36 cellular contexts compared by ENCODE assay signal in the genomic region with DNA sequence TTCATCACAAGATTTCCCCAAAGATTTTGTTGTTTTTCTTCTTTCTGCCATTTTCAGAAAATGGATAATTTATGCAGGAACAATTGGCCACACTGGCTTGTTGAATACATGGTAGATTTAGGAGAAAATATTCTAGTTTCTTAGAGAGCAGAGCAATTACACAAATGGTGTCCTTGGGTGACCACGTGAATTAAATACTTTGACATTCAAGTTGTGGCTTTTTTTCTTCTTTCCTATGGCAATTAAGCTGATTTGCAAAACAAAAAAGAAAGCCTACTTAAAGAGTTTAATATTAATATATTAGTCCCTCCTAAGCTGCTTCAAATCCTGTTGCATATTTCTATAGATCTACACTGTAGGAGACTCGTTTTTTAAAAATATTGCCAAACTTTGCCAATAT.
A peak's percentile ranks its signal among the peaks of the same experiment; 100 is the strongest.
DNase-seq lines count a peak whose midpoint lies in the region; ATAC-seq, FAIRE-seq and TF ChIP-seq lines count a peak whose summit lies in the region.
"Had no signal": no experiment of that assay in that cellular context is flagged by ENCODE, and none has a peak within 500 bp of the region (broad histone marks: within the 10 kb centered on the region; RNA-seq: fewer than 3 reads in every experiment).

No MANE protein-coding gene starts in this region.

- H3K4me1 ChIP-seq in A549 = no peaks in the 10 kb centered on the region
- H3K4me1 ChIP-seq in GM23338 (ENCODE audit: insufficient read depth) = peaks cover 22% of the 10 kb centered on the region
- H3K4me1 ChIP-seq in HUES6 (ENCODE audit: control insufficient read depth, insufficient read depth, low read length) = peaks cover 31% of the 10 kb centered on the region
- no peaks in the 10 kb centered on the region for H3K4me1 ChIP-seq in astrocyte (ENCODE audit: insufficient read depth, low read length)
- H3K4me1 ChIP-seq in ascending aorta = no peaks in the 10 kb centered on the region
- H3K4me1 ChIP-seq: BE2C; BLaER1; BLaER1 treated with 17β-estradiol and CSF1 and Interleukin-3, amounts not matched to agents 10 nM and 100 nM; Caco-2 had no signal

- H2AFZ ChIP-seq in GM23338 (no peak overlapping the region), astrocyte (ENCODE audit: low read depth, low read length) (no peak overlapping the region)

- H3K4me3 Mint-ChIP-seq in GM23338 (no peak overlapping the region), astrocyte (ENCODE audit: unreplicated experiment) (no peak overlapping the region)
- H3K4me3 Mint-ChIP-seq in stimulated activated memory B cell treated with anti-CD40 and anti-IgM and Interleukin-4, amounts not matched to agents 10 μg/mL and 1 μg/mL and 100 μg/mL, for 72 hours = no peak overlapping the region
- H3K4me3 Mint-ChIP-seq: B cell; CD14-positive monocyte; CD4-positive, alpha-beta memory T cell; CD4-positive, alpha-beta T cell; CD4-positive, CD25-positive, alpha-beta regulatory T cell; CD8-positive, alpha-beta memory T cell; CD8-positive, alpha-beta T cell had no signal

- intact Hi-C loops in ascending aorta (cut with DNase I) = no loop called here

- ATAC-seq in A549 (no peak), GM23338 (no peak), GM18505 (IDR thresholded peaks at IDR 0.05; ENCODE audit: unreplicated experiment) (no peak)
- ATAC-seq in stimulated activated memory B cell treated with anti-CD40 and anti-IgM and Interleukin-4, amounts not matched to agents 10 μg/mL and 1 μg/mL and 100 μg/mL, for 72 hours = no peak
- ATAC-seq: CD8-positive, alpha-beta T cell had no signal

- DNase-seq in A549 (ENCODE audit: low read depth in 1 of 2, low spot score in 1 of 2) = no peak
- no peak for DNase-seq in GM23338 (ENCODE audit: low spot score)
- no peak for DNase-seq in astrocyte (ENCODE audit: low read depth)
- DNase-seq in ascending aorta (ENCODE audit: low spot score in 2 of 2) = no peak
- no peak for DNase-seq in activated naive CD4-positive, alpha-beta T cell treated with Interleukin-2 at 50 U/mL for 16 hours
- DNase-seq: 8988T; ACHN; AML-193; BE2C; C1 segment of cervical spinal cord; Caco-2; Calu3; CD4-positive, alpha-beta memory T cell; CD4-positive, alpha-beta T cell; CD4-positive, CD25-positive, alpha-beta regulatory T cell; CD8-positive, alpha-beta memory T cell; CD8-positive, alpha-beta T cell; COR-L47; DMS 273 treated with DMSO at 0.1 percent for 48 hours; DMS153; DMS53; DMS79; DMS79 treated with DMSO at 0.1 percent for 48 hours; DND-41; EL had no signal

- TF ChIP-seq CTCF in A549 (IDR thresholded peaks at IDR 0.05) = no peak
- no peak for TF ChIP-seq CTCF in GM23338 (conservative IDR thresholded peaks at IDR 0.05; ENCODE audit: low read depth in 2 of 2)
- no peak for TF ChIP-seq CTCF in astrocyte (IDR thresholded peaks at IDR 0.05; ENCODE audit: insufficient read depth, low read depth, low read length)
- TF ChIP-seq CTCF in ascending aorta (IDR thresholded peaks at IDR 0.05) = no peak

- H3K79me2 ChIP-seq in GM23338 (replicated peaks; ENCODE audit: insufficient read depth) (no peaks in the 10 kb centered on the region), astrocyte (ENCODE audit: insufficient read depth, low read length) (no peaks in the 10 kb centered on the region)

- H3K4me3 ChIP-seq in A549 (no peak overlapping the region), GM23338 (no peak overlapping the region), HUES6 (ENCODE audit: low read depth, low read length) (0 out of 2 replicates have a peak overlapping the region, but pooled peaks have one; percentile 21), astrocyte (ENCODE audit: insufficient read depth, low read depth, low read length) (no peak overlapping the region), ascending aorta (no peak overlapping the region)
- H3K4me3 ChIP-seq: BLaER1; BLaER1 treated with 17β-estradiol and CSF1 and Interleukin-3, amounts not matched to agents 10 nM and 100 nM had no signal

- 4% methylated on average over 2 of the region's 2 CpGs for WGBS in A549 (ENCODE audit: missing lambda C conversion rate)

- H3K9me3 ChIP-seq in A549 = no peaks in the 10 kb centered on the region
- H3K9me3 ChIP-seq in HUES6 (ENCODE audit: control insufficient read depth, insufficient read depth, low read depth, low read length) = no peaks in the 10 kb centered on the region
- H3K9me3 ChIP-seq in astrocyte (ENCODE audit: insufficient read depth, low read depth, low read length) = no peaks in the 10 kb centered on the region
- H3K9me3 ChIP-seq in ascending aorta = no peaks in the 10 kb centered on the region
- H3K9me3 ChIP-seq: BE2C; BLaER1; BLaER1 treated with 17β-estradiol and CSF1 and Interleukin-3, amounts not matched to agents 10 nM and 100 nM; Caco-2 had no signal

- no peaks in the 10 kb centered on the region for H3K9me2 ChIP-seq in GM23338 (ENCODE audit: insufficient read depth)

- H3K27ac ChIP-seq in A549 (no peak overlapping the region), GM23338 (ENCODE audit: low read depth) (no peak overlapping the region), HUES6 (ENCODE audit: low read depth, low read length) (no peak overlapping the region), astrocyte (ENCODE audit: low read depth, low read length) (no peak overlapping the region), ascending aorta (no peak overlapping the region)
- H3K27ac ChIP-seq: 22Rv1; BLaER1; BLaER1 treated with 17β-estradiol and CSF1 and Interleukin-3, amounts not matched to agents 10 nM and 100 nM; C4-2B had no signal

- TF ChIP-seq POLR2A in A549 (IDR thresholded peaks at IDR 0.05; ENCODE audit: low read length) (no peak), GM18505 (IDR thresholded peaks at IDR 0.05; ENCODE audit: borderline replicate concordance, extremely low read depth, insufficient read depth, insufficient read length) (no peak)

- H3K27me3 ChIP-seq in GM23338 (ENCODE audit: insufficient read depth) (peaks cover 31% of the 10 kb centered on the region), HUES6 (ENCODE audit: control insufficient read depth, insufficient read depth, low read length) (peaks cover 20% of the 10 kb centered on the region; the same call in 1 of the 2 replicates), astrocyte (ENCODE audit: insufficient read depth, low read length) (no peaks in the 10 kb centered on the region), ascending aorta (no peaks in the 10 kb centered on the region)

- H3K27me3 Mint-ChIP-seq in GM23338 (ENCODE audit: insufficient read depth, low read depth, poor library complexity) = peaks cover 16% of the 10 kb centered on the region
- H3K27me3 Mint-ChIP-seq in astrocyte (ENCODE audit: low read depth, unreplicated experiment) = peaks cover 3% of the 10 kb centered on the region
- H3K27me3 Mint-ChIP-seq in stimulated activated memory B cell treated with anti-CD40 and anti-IgM and Interleukin-4, amounts not matched to agents 10 μg/mL and 1 μg/mL and 100 μg/mL, for 72 hours = no peaks in the 10 kb centered on the region
- H3K27me3 Mint-ChIP-seq: B cell; CD4-positive, alpha-beta memory T cell; CD4-positive, alpha-beta T cell; CD4-positive, CD25-positive, alpha-beta regulatory T cell; CD8-positive, alpha-beta memory T cell had no signal

- no peaks in the 10 kb centered on the region for H3K36me3 ChIP-seq in GM23338 (ENCODE audit: insufficient read depth)
- H3K36me3 ChIP-seq in HUES6 (ENCODE audit: control insufficient read depth, insufficient read depth, low read length) = no peaks in the 10 kb centered on the region
- H3K36me3 ChIP-seq in astrocyte (ENCODE audit: insufficient read depth, low read length) = no peaks in the 10 kb centered on the region
- H3K36me3 ChIP-seq in ascending aorta = no peaks in the 10 kb centered on the region
- H3K36me3 ChIP-seq: BE2C; BLaER1; BLaER1 treated with 17β-estradiol and CSF1 and Interleukin-3, amounts not matched to agents 10 nM and 100 nM had no signal

- POLR2A ChIA-PET in A549 (lab: Yijun Ruan, JAX) = no interaction called here

- no peaks in the 10 kb centered on the region; the same call in 2 of the 3 replicates for H3K9me3 Mint-ChIP-seq in GM23338
- H3K9me3 Mint-ChIP-seq in astrocyte (ENCODE audit: unreplicated experiment) = no peaks in the 10 kb centered on the region
- no peaks in the 10 kb centered on the region for H3K9me3 Mint-ChIP-seq in stimulated activated memory B cell treated with anti-CD40 and anti-IgM and Interleukin-4, amounts not matched to agents 10 μg/mL and 1 μg/mL and 100 μg/mL, for 72 hours
- H3K9me3 Mint-ChIP-seq: CD4-positive, alpha-beta T cell; CD8-positive, alpha-beta memory T cell; CD8-positive, alpha-beta T cell had no signal

- peaks cover 35% of the 10 kb centered on the region for H3K4me1 Mint-ChIP-seq in GM23338
- no peaks in the 10 kb centered on the region for H3K4me1 Mint-ChIP-seq in astrocyte (ENCODE audit: low read depth, unreplicated experiment)
- H3K4me1 Mint-ChIP-seq in stimulated activated memory B cell treated with anti-CD40 and anti-IgM and Interleukin-4, amounts not matched to agents 10 μg/mL and 1 μg/mL and 100 μg/mL, for 72 hours = no peaks in the 10 kb centered on the region
- H3K4me1 Mint-ChIP-seq: B cell; CD14-positive monocyte; CD4-positive, alpha-beta memory T cell; CD8-positive, alpha-beta memory T cell had no signal

- no peak overlapping the region for H3K9ac ChIP-seq in HUES6 (ENCODE audit: low read length)
- H3K9ac ChIP-seq in astrocyte (ENCODE audit: low read length) = no peak overlapping the region
- H3K9ac ChIP-seq: BLaER1; BLaER1 treated with 17β-estradiol and CSF1 and Interleukin-3, amounts not matched to agents 10 nM and 100 nM had no signal

- no peak for TF ChIP-seq EP300 in A549 (IDR thresholded peaks at IDR 0.05)

- H4K20me1 ChIP-seq in GM23338 (replicated peaks; ENCODE audit: insufficient read depth) (0 out of 2 replicates have a peak, but pooled peaks cover 2% of the 10 kb centered on the region), astrocyte (ENCODE audit: insufficient read depth, low read length) (no peaks in the 10 kb centered on the region)
- H4K20me1 ChIP-seq: BLaER1; BLaER1 treated with 17β-estradiol and CSF1 and Interleukin-3, amounts not matched to agents 10 nM and 100 nM had no signal

- H3K4me2 ChIP-seq in A549 (no peak overlapping the region), GM23338 (peak overlapping the region; percentile 25), astrocyte (ENCODE audit: low read length) (no peak overlapping the region)
- H3K4me2 ChIP-seq: BLaER1; BLaER1 treated with 17β-estradiol and CSF1 and Interleukin-3, amounts not matched to agents 10 nM and 100 nM had no signal

- CTCF ChIA-PET in A549 (lab: Yijun Ruan, JAX) = interaction anchor here (0.7 kb wide), 1 partner anchor 100 kb away, joined by 3 read pairs; no protein-coding TSS in a partner anchor

- FAIRE-seq in A549 (lab: Jason Lieb, UNC) (peak; percentile 82), astrocyte (lab: Jason Lieb, UNC) (peak; percentile 13)
- FAIRE-seq: A204.1, D721Med had no signal

- no peaks in the 10 kb centered on the region for H3F3A ChIP-seq in GM23338 (replicated peaks; ENCODE audit: low read depth)

- H3K27ac Mint-ChIP-seq in GM23338 (no peak overlapping the region), astrocyte (ENCODE audit: unreplicated experiment) (no peak overlapping the region)
- no peak overlapping the region for H3K27ac Mint-ChIP-seq in stimulated activated memory B cell treated with anti-CD40 and anti-IgM and Interleukin-4, amounts not matched to agents 10 μg/mL and 1 μg/mL and 100 μg/mL, for 72 hours
- H3K27ac Mint-ChIP-seq: B cell; CD14-positive monocyte; CD4-positive, alpha-beta memory T cell; CD4-positive, alpha-beta T cell; CD4-positive, CD25-positive, alpha-beta regulatory T cell; CD8-positive, alpha-beta memory T cell; CD8-positive, alpha-beta T cell had no signal

- no peak for TF ChIP-seq RAD21 in A549 (conservative IDR thresholded peaks at IDR 0.05 in 1 of 2, IDR thresholded peaks at IDR 0.05 in 1 of 2)

- H3K36me3 Mint-ChIP-seq in GM23338 (ENCODE audit: low read depth) = no peaks in the 10 kb centered on the region
- no peaks in the 10 kb centered on the region for H3K36me3 Mint-ChIP-seq in astrocyte (ENCODE audit: low read depth, unreplicated experiment)
- no peaks in the 10 kb centered on the region for H3K36me3 Mint-ChIP-seq in stimulated activated memory B cell treated with anti-CD40 and anti-IgM and Interleukin-4, amounts not matched to agents 10 μg/mL and 1 μg/mL and 100 μg/mL, for 72 hours
- H3K36me3 Mint-ChIP-seq: CD14-positive monocyte; CD4-positive, alpha-beta memory T cell; CD4-positive, CD25-positive, alpha-beta regulatory T cell; CD8-positive, alpha-beta memory T cell; CD8-positive, alpha-beta T cell had no signal
